In genomic region chr9:99057665-99058625, GRCh38 we compare ENCODE assay signal across 9 cellular contexts. TPM values are rescaled to one million over a fixed set of nuclear protein-coding genes. Genes with fewer than 3 reads are reported as not detected.
DNase-seq lines count a peak whose midpoint lies in the region; ATAC-seq and TF ChIP-seq lines count a peak whose summit lies in the region.
"Had no signal": no experiment of that assay in that cellular context is flagged by ENCODE, and none has a peak within 500 bp of the region (broad histone marks: within the 10 kb centered on the region; RNA-seq: fewer than 3 reads in every experiment).

No MANE protein-coding gene starts in this region.

- ATAC-seq in GM21737 (IDR thresholded peaks at IDR 0.05; ENCODE audit: unreplicated experiment), result peak; percentile 73

- H3K36me3 ChIP-seq in MM.1S (replicated peaks; ENCODE audit: insufficient read depth, low read length), result no peaks in the 10 kb centered on the region
- no peaks in the 10 kb centered on the region for H3K36me3 ChIP-seq in hepatocyte (replicated peaks; ENCODE audit: insufficient read depth, low read depth)

- no peak overlapping the region for H3K4me3 ChIP-seq in MM.1S (ENCODE audit: low read length)
- no peak overlapping the region for H3K4me3 ChIP-seq in fibroblast of pulmonary artery (replicated peaks; ENCODE audit: low read depth, low read length)
- H3K4me3 ChIP-seq in hepatocyte, result no peak overlapping the region
- H3K4me3 ChIP-seq: psoas muscle had no signal

- H4K20me1 ChIP-seq in MM.1S (ENCODE audit: insufficient read depth, low read length) (no peaks in the 10 kb centered on the region), hepatocyte (ENCODE audit: insufficient read depth, poor library complexity, severe bottlenecking) (no peaks in the 10 kb centered on the region)

- H3K27ac ChIP-seq in MM.1S (ENCODE audit: low read length) (no peak overlapping the region; the same call in 1 of the 2 replicates), hepatocyte (no peak overlapping the region)

- H3K9me2 ChIP-seq in MM.1S (replicated peaks; ENCODE audit: insufficient read depth, low read length) (no peaks in the 10 kb centered on the region), hepatocyte (replicated peaks; ENCODE audit: insufficient read depth) (no peaks in the 10 kb centered on the region)

- peak overlapping the region; percentile 23 for H3K4me2 ChIP-seq in MM.1S (ENCODE audit: low read depth, low read length)
- no peak overlapping the region for H3K4me2 ChIP-seq in hepatocyte

- DNase-seq in ELR (ENCODE audit: low read depth), result peak; percentile 94
- DNase-seq in MM.1S, result peak; percentile 84
- peak; percentile 46 to 50 (median 47) for DNase-seq in activated CD8-positive, alpha-beta memory T cell treated with anti-CD3 and anti-CD28 coated beads for 48 hours (ENCODE audit: low read depth in 2 of 3, low spot score in 2 of 3)
- peak; percentile 55 for DNase-seq in fibroblast of pulmonary artery (ENCODE audit: low read depth)
- DNase-seq in stimulated activated CD4-positive, alpha-beta T cell treated with anti-CD3 and anti-CD28 coated beads, Interleukin-15, amount 100 ng/mL, for 48 hours (ENCODE audit: low read depth in 2 of 2), result peak; percentile 33 to 66
- DNase-seq in hepatocyte (ENCODE audit: low spot score), result no peak
- DNase-seq in NCI-H748 treated with DMSO at 0.1 percent for 48 hours (lab: John Stamatoyannopoulos, UW), result no peak
- DNase-seq: psoas muscle had no signal

- TF ChIP-seq CTCF in MM.1S (IDR thresholded peaks at IDR 0.05; ENCODE audit: low read length) (no peak), fibroblast of pulmonary artery (IDR thresholded peaks at IDR 0.05; ENCODE audit: low read length, missing control alignments) (no peak), hepatocyte (IDR thresholded peaks at IDR 0.05; ENCODE audit: poor library complexity) (no peak)

- no peak overlapping the region for H3K9ac ChIP-seq in MM.1S (ENCODE audit: low read length)

- WGBS in hepatocyte (ENCODE audit: low lambda C conversion rate, missing lambda C conversion rate), result 89% methylated on average over 7 of the region's 7 CpGs

- no peak overlapping the region for H2AFZ ChIP-seq in MM.1S (ENCODE audit: low read length)
- H2AFZ ChIP-seq in hepatocyte, result no peak overlapping the region

- no peaks in the 10 kb centered on the region for H3K27me3 ChIP-seq in MM.1S (replicated peaks; ENCODE audit: insufficient read depth, low read length)
- no peaks in the 10 kb centered on the region for H3K27me3 ChIP-seq in hepatocyte

- no peaks in the 10 kb centered on the region for H3K79me2 ChIP-seq in MM.1S (ENCODE audit: low read length)
- H3K79me2 ChIP-seq in hepatocyte, result no peaks in the 10 kb centered on the region

- peaks cover 8% of the 10 kb centered on the region; the same call in 1 of the 2 replicates for H3F3A ChIP-seq in MM.1S (ENCODE audit: insufficient read depth, low read length)

- H3K4me1 ChIP-seq in MM.1S (ENCODE audit: low read length) (peaks cover 41% of the 10 kb centered on the region), hepatocyte (ENCODE audit: insufficient read depth) (peaks cover 2% of the 10 kb centered on the region)
- H3K4me1 ChIP-seq: psoas muscle had no signal

- H3K9me3 ChIP-seq in MM.1S (replicated peaks; ENCODE audit: insufficient read depth, low read length) (no peaks in the 10 kb centered on the region), hepatocyte (ENCODE audit: low read depth) (no peaks in the 10 kb centered on the region)
- H3K9me3 ChIP-seq: psoas muscle had no signal

RNA-seq across cellular contexts. Expression of gene TGFBR1, which starts 47.0 kb away (rescaled TPM):
- 74.2 and 79.4 TPM in 2 replicates for total RNA-seq in hepatocyte
- 31.5 and 41.7 TPM in 2 replicates for polyA plus RNA-seq in hepatocyte

Comparison
In these comparisons a context has a peak if more than half of its experiments do, and no peak if none do; other contexts are left out.
1. DNase-seq: peak in ELR (single experiment), MM.1S (single experiment), activated CD8-positive, alpha-beta memory T cell treated with anti-CD3 and anti-CD28 coated beads for 48 hours (3 of 3), fibroblast of pulmonary artery (single experiment) and stimulated activated CD4-positive, alpha-beta T cell treated with anti-CD3 and anti-CD28 coated beads, Interleukin-15, amount 100 ng/mL, for 48 hours (2 of 2); none in hepatocyte (single experiment) and NCI-H748 treated with DMSO at 0.1 percent for 48 hours (single experiment).